8 cellular contexts compared by ENCODE assay signal in the genomic region with DNA sequence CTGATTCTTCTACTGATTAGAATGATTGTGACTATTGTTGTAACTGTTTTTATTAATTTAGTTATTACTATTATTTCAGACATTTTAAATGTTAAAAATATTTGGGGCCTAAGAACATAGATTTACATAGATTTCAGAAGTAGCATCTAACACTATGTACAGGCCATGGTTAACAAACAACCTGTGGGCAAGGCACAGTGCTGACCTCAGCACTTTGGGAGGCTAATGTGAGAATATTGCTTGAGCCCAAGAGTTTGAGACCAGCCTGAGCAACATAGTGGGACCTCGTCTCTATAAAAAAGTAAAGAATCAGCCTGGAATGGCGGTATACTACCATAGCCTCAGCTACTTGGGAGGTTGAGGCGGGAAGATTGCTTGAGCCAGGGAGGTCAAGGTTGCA.
"Had no signal": no experiment of that assay in that cellular context is flagged by ENCODE, and none has a peak within 500 bp of the region (broad histone marks: within the 10 kb centered on the region; RNA-seq: fewer than 3 reads in every experiment).

No MANE protein-coding gene starts in this region.

- H3K27ac ChIP-seq: KMS-11 had no signal

- H3K36me3 ChIP-seq: HAP-1 had no signal

- H3K9ac ChIP-seq: KMS-11 had no signal

- H2AFZ ChIP-seq: GM23338 had no signal

- ATAC-seq: GM23338, HCT116 had no signal

- H3K4me1 ChIP-seq: HAP-1 had no signal

- DNase-seq: H7, HFFc6, Karpas-422, KBM-7 had no signal

- H3K4me2 ChIP-seq: GM23338, KMS-11 had no signal

- H3K4me3 ChIP-seq: GM23338, HAP-1 had no signal

- H3K9me3 ChIP-seq: HAP-1 had no signal
